Comparison of ENCODE assay signal across 1 cellular context in the genomic region with DNA sequence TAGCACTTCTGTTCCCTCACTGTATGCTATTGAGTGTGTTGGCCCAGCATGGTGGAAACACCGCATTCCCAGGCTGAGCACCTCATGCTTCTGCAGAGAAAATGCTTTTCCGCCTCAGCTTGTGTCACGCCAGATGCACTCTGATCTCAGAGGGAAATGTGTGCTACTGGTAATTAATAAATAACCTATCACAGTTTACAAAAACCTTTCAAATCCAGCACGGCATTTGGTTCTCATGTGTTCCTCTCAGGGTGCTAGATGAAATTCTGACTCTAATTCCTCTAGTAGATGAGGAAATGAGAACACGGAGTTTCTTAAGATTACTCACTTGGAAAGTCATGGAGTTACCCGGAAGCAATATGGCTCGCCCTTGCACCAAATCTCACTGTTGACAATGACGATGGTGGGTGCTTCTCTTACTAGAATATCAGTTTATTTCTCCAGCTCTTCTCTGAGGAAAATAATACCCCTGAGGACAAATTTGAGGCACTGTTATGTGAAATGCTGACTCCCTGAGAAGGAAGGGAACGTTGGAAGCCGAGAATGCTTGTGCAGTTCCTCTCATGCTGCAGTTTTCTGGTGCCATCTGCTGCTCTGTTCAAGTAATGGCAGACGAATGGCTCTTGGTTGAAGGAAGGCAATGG.
TF ChIP-seq lines count a peak whose summit lies in the region.

No MANE protein-coding gene starts in this region.

TF ChIP-seq in HepG2, 621 proteins besides CTCF, POLR2A, EP300 and RAD21 (continued from another document and continues in another):
- TF ChIP-seq, protein P1, sequence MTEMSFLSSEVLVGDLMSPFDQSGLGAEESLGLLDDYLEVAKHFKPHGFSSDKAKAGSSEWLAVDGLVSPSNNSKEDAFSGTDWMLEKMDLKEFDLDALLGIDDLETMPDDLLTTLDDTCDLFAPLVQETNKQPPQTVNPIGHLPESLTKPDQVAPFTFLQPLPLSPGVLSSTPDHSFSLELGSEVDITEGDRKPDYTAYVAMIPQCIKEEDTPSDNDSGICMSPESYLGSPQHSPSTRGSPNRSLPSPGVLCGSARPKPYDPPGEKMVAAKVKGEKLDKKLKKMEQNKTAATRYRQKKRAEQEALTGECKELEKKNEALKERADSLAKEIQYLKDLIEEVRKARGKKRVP (CRISPR knock-in tag; IDR thresholded peaks at IDR 0.05) = 0 out of 4 replicates have a peak, but pooled peaks of 1 of the 2 experiments have one; percentile 21
- no peak for TF ChIP-seq ZNF891 (CRISPR knock-in tag; IDR thresholded peaks at IDR 0.05)
- TF ChIP-seq, protein P2, sequence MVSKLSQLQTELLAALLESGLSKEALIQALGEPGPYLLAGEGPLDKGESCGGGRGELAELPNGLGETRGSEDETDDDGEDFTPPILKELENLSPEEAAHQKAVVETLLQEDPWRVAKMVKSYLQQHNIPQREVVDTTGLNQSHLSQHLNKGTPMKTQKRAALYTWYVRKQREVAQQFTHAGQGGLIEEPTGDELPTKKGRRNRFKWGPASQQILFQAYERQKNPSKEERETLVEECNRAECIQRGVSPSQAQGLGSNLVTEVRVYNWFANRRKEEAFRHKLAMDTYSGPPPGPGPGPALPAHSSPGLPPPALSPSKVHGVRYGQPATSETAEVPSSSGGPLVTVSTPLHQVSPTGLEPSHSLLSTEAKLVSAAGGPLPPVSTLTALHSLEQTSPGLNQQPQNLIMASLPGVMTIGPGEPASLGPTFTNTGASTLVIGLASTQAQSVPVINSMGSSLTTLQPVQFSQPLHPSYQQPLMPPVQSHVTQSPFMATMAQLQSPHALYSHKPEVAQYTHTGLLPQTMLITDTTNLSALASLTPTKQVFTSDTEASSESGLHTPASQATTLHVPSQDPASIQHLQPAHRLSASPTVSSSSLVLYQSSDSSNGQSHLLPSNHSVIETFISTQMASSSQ (IDR thresholded peaks at IDR 0.05; ENCODE audit: low read depth) = peak; percentile 25
- TF ChIP-seq, protein P2 (CRISPR knock-in tag; IDR thresholded peaks at IDR 0.05; ENCODE audit: borderline replicate concordance) = no peak
- peak; percentile 96 for TF ChIP-seq NR2C2 (CRISPR knock-in tag; IDR thresholded peaks at IDR 0.05; ENCODE audit: borderline replicate concordance)
- TF ChIP-seq, protein P3, sequence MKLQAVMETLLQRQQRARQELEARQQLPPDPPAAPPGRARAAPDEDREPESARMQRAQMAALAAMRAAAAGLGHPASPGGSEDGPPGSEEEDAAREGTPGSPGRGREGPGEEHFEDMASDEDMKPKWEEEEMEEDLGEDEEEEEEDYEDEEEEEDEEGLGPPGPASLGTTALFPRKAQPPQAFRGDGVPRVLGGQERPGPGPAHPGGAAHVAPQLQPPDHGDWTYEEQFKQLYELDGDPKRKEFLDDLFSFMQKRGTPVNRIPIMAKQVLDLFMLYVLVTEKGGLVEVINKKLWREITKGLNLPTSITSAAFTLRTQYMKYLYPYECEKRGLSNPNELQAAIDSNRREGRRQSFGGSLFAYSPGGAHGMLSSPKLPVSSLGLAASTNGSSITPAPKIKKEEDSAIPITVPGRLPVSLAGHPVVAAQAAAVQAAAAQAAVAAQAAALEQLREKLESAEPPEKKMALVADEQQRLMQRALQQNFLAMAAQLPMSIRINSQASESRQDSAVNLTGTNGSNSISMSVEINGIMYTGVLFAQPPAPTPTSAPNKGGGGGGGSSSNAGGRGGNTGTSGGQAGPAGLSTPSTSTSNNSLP (IDR thresholded peaks at IDR 0.05; ENCODE audit: low read depth, low read length) = no peak
- TF ChIP-seq HMGA1 (CRISPR knock-in tag; conservative IDR thresholded peaks at IDR 0.05) = no peak
- peak; percentile 31 for TF ChIP-seq TBL1XR1 (IDR thresholded peaks at IDR 0.05; ENCODE audit: borderline replicate concordance, low read length, partially characterized antibody)
- peak; percentile 0; the same call in 1 of the 2 replicates for TF ChIP-seq JUN (CRISPR knock-in tag; IDR thresholded peaks at IDR 0.05)
- 0 out of 2 replicates have a peak, but pooled peaks have one; percentile 69 for TF ChIP-seq ZNF709 (CRISPR knock-in tag; IDR thresholded peaks at IDR 0.05)
- TF ChIP-seq IRF2 (CRISPR knock-in tag; IDR thresholded peaks at IDR 0.05) = peak; percentile 55; the same call in 1 of the 2 replicates
- TF ChIP-seq MED8 (CRISPR knock-in tag; IDR thresholded peaks at IDR 0.05; ENCODE audit: insufficient replicate concordance) = no peak
- TF ChIP-seq NKX3-1 (CRISPR knock-in tag; IDR thresholded peaks at IDR 0.05) = no peak
- peak; percentile 18; the same call in 1 of the 2 replicates for TF ChIP-seq POGZ (CRISPR knock-in tag; IDR thresholded peaks at IDR 0.05)
- TF ChIP-seq PHF21A (CRISPR knock-in tag; IDR thresholded peaks at IDR 0.05) = 0 out of 2 replicates have a peak, but pooled peaks have one; percentile 28
- TF ChIP-seq, protein P4, sequence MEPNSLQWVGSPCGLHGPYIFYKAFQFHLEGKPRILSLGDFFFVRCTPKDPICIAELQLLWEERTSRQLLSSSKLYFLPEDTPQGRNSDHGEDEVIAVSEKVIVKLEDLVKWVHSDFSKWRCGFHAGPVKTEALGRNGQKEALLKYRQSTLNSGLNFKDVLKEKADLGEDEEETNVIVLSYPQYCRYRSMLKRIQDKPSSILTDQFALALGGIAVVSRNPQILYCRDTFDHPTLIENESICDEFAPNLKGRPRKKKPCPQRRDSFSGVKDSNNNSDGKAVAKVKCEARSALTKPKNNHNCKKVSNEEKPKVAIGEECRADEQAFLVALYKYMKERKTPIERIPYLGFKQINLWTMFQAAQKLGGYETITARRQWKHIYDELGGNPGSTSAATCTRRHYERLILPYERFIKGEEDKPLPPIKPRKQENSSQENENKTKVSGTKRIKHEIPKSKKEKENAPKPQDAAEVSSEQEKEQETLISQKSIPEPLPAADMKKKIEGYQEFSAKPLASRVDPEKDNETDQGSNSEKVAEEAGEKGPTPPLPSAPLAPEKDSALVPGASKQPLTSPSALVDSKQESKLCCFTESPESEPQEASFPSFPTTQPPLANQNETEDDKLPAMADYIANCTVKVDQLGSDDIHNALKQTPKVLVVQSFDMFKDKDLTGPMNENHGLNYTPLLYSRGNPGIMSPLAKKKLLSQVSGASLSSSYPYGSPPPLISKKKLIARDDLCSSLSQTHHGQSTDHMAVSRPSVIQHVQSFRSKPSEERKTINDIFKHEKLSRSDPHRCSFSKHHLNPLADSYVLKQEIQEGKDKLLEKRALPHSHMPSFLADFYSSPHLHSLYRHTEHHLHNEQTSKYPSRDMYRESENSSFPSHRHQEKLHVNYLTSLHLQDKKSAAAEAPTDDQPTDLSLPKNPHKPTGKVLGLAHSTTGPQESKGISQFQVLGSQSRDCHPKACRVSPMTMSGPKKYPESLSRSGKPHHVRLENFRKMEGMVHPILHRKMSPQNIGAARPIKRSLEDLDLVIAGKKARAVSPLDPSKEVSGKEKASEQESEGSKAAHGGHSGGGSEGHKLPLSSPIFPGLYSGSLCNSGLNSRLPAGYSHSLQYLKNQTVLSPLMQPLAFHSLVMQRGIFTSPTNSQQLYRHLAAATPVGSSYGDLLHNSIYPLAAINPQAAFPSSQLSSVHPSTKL (CRISPR knock-in tag; IDR thresholded peaks at IDR 0.05) = peak; percentile 25; the same call in 1 of the 2 replicates
- TF ChIP-seq, protein P5, sequence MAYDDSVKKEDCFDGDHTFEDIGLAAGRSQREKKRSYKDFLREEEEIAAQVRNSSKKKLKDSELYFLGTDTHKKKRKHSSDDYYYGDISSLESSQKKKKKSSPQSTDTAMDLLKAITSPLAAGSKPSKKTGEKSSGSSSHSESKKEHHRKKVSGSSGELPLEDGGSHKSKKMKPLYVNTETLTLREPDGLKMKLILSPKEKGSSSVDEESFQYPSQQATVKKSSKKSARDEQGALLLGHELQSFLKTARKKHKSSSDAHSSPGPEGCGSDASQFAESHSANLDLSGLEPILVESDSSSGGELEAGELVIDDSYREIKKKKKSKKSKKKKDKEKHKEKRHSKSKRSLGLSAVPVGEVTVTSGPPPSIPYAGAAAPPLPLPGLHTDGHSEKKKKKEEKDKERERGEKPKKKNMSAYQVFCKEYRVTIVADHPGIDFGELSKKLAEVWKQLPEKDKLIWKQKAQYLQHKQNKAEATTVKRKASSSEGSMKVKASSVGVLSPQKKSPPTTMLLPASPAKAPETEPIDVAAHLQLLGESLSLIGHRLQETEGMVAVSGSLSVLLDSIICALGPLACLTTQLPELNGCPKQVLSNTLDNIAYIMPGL (CRISPR knock-in tag; IDR thresholded peaks at IDR 0.05; ENCODE audit: borderline replicate concordance in 1 of 2, low read depth in 1 of 2) = peak in 1 of 2 experiments; percentile 74; a peak in 2 of 4 replicates
- TF ChIP-seq ZNF460 (CRISPR knock-in tag; IDR thresholded peaks at IDR 0.05; ENCODE audit: borderline replicate concordance) = no peak
- TF ChIP-seq, protein P6, sequence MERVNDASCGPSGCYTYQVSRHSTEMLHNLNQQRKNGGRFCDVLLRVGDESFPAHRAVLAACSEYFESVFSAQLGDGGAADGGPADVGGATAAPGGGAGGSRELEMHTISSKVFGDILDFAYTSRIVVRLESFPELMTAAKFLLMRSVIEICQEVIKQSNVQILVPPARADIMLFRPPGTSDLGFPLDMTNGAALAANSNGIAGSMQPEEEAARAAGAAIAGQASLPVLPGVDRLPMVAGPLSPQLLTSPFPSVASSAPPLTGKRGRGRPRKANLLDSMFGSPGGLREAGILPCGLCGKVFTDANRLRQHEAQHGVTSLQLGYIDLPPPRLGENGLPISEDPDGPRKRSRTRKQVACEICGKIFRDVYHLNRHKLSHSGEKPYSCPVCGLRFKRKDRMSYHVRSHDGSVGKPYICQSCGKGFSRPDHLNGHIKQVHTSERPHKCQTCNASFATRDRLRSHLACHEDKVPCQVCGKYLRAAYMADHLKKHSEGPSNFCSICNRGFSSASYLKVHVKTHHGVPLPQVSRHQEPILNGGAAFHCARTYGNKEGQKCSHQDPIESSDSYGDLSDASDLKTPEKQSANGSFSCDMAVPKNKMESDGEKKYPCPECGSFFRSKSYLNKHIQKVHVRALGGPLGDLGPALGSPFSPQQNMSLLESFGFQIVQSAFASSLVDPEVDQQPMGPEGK (CRISPR knock-in tag; IDR thresholded peaks at IDR 0.05) = 0 out of 2 replicates have a peak, but pooled peaks have one; percentile 22
- TF ChIP-seq, protein P7, sequence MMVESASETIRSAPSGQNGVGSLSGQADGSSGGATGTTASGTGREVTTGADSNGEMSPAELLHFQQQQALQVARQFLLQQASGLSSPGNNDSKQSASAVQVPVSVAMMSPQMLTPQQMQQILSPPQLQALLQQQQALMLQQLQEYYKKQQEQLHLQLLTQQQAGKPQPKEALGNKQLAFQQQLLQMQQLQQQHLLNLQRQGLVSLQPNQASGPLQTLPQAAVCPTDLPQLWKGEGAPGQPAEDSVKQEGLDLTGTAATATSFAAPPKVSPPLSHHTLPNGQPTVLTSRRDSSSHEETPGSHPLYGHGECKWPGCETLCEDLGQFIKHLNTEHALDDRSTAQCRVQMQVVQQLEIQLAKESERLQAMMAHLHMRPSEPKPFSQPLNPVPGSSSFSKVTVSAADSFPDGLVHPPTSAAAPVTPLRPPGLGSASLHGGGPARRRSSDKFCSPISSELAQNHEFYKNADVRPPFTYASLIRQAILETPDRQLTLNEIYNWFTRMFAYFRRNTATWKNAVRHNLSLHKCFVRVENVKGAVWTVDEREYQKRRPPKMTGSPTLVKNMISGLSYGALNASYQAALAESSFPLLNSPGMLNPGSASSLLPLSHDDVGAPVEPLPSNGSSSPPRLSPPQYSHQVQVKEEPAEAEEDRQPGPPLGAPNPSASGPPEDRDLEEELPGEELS (CRISPR knock-in tag; IDR thresholded peaks at IDR 0.05) = 0 out of 2 replicates have a peak, but pooled peaks have one; percentile 8
- TF ChIP-seq, protein P8, sequence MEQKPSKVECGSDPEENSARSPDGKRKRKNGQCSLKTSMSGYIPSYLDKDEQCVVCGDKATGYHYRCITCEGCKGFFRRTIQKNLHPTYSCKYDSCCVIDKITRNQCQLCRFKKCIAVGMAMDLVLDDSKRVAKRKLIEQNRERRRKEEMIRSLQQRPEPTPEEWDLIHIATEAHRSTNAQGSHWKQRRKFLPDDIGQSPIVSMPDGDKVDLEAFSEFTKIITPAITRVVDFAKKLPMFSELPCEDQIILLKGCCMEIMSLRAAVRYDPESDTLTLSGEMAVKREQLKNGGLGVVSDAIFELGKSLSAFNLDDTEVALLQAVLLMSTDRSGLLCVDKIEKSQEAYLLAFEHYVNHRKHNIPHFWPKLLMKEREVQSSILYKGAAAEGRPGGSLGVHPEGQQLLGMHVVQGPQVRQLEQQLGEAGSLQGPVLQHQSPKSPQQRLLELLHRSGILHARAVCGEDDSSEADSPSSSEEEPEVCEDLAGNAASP (CRISPR knock-in tag; IDR thresholded peaks at IDR 0.05; ENCODE audit: borderline replicate concordance) = peak; percentile 38; the same call in 1 of the 2 replicates
- TF ChIP-seq, protein P9, sequence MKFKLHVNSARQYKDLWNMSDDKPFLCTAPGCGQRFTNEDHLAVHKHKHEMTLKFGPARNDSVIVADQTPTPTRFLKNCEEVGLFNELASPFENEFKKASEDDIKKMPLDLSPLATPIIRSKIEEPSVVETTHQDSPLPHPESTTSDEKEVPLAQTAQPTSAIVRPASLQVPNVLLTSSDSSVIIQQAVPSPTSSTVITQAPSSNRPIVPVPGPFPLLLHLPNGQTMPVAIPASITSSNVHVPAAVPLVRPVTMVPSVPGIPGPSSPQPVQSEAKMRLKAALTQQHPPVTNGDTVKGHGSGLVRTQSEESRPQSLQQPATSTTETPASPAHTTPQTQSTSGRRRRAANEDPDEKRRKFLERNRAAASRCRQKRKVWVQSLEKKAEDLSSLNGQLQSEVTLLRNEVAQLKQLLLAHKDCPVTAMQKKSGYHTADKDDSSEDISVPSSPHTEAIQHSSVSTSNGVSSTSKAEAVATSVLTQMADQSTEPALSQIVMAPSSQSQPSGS (CRISPR knock-in tag; IDR thresholded peaks at IDR 0.05) = 0 out of 2 replicates have a peak, but pooled peaks have one; percentile 19
- no peak for TF ChIP-seq ZNF121 (CRISPR knock-in tag; IDR thresholded peaks at IDR 0.05)
- no peak; the same call in 1 of the 2 replicates for TF ChIP-seq YEATS4 (CRISPR knock-in tag; IDR thresholded peaks at IDR 0.05; ENCODE audit: borderline replicate concordance)
